Comparison of ENCODE assay signal across 22 cellular contexts in genomic region chr10:71193516-71193915, GRCh38. TPM values are rescaled to one million over a fixed set of nuclear protein-coding genes. Genes with fewer than 3 reads are reported as not detected.
"Had no signal": no experiment of that assay in that cellular context is flagged by ENCODE, and none has a peak within 500 bp of the region (broad histone marks: within the 10 kb centered on the region; RNA-seq: fewer than 3 reads in every experiment).

No MANE protein-coding gene starts in this region.

- H3K36me3 ChIP-seq: heart left ventricle, pancreas, prostate gland, right lobe of liver, spleen, stomach, thoracic aorta, transverse colon had no signal

- H3K9me3 ChIP-seq: mucosa of descending colon, pancreas, prostate gland, right lobe of liver had no signal

- H3K27ac Mint-ChIP-seq: naive thymus-derived CD8-positive, alpha-beta T cell; stimulated activated naive B cell treated with anti-CD40 and anti-IgM and Interleukin-4, amounts not matched to agents 10 μg/mL and 1 μg/mL and 100 μg/mL, for 72 hours had no signal

- H3K36me3 Mint-ChIP-seq: stimulated activated naive B cell treated with anti-CD40 and anti-IgM and Interleukin-4, amounts not matched to agents 10 μg/mL and 1 μg/mL and 100 μg/mL, for 72 hours had no signal

- H3K27me3 ChIP-seq: dorsolateral prefrontal cortex, pancreas, right lobe of liver had no signal

- H3K4me3 ChIP-seq: dorsolateral prefrontal cortex, heart left ventricle, mucosa of descending colon, pancreas, prostate gland, right lobe of liver, spleen, stomach, thoracic aorta, transverse colon had no signal

- H3K4me3 Mint-ChIP-seq: naive thymus-derived CD8-positive, alpha-beta T cell; stimulated activated naive B cell treated with anti-CD40 and anti-IgM and Interleukin-4, amounts not matched to agents 10 μg/mL and 1 μg/mL and 100 μg/mL, for 72 hours had no signal

- ATAC-seq: esophagus mucosa; heart left ventricle; mucosa of descending colon; naive thymus-derived CD8-positive, alpha-beta T cell; pancreas; stimulated activated naive B cell treated with anti-CD40 and anti-IgM and Interleukin-4, amounts not matched to agents 10 μg/mL and 1 μg/mL and 100 μg/mL, for 72 hours had no signal

- H3K4me1 Mint-ChIP-seq: stimulated activated naive B cell treated with anti-CD40 and anti-IgM and Interleukin-4, amounts not matched to agents 10 μg/mL and 1 μg/mL and 100 μg/mL, for 72 hours had no signal

- H3K4me1 ChIP-seq: pancreas, prostate gland, right lobe of liver, stomach, transverse colon had no signal

- DNase-seq: cortex of kidney; dorsolateral prefrontal cortex; effector CD8-positive, alpha-beta T cell; heart left ventricle; hippocampal formation; mammary epithelial cell; mucosa of descending colon; naive thymus-derived CD8-positive, alpha-beta T cell; occipital lobe; pancreas; right lobe of liver; spleen; stimulated activated CD4-positive, alpha-beta T cell treated with anti-CD3 and anti-CD28 coated beads, Interleukin-15, amount 100 ng/mL, for 24 hours; stimulated activated CD4-positive, alpha-beta T cell treated with anti-CD3 and anti-CD28 coated beads, Interleukin-1b, Interleukin-23, amount 100 ng/mL, for 48 hours; stimulated activated CD4-positive, alpha-beta T cell treated with anti-CD3 and anti-CD28 coated beads, Interleukin-4, amount 100 ng/mL, for 24 hours; stimulated activated naive B cell treated with anti-CD40 and anti-IgM and Interleukin-4, amounts not matched to agents 10 μg/mL and 1 μg/mL and 100 μg/mL, for 72 hours; stomach; substantia nigra; transverse colon had no signal

RNA-seq across cellular contexts. Expression of gene UNC5B, which starts 18.9 kb away (rescaled TPM):
- total RNA-seq: naive thymus-derived CD8-positive, alpha-beta T cell had no signal
